In the genomic region with DNA sequence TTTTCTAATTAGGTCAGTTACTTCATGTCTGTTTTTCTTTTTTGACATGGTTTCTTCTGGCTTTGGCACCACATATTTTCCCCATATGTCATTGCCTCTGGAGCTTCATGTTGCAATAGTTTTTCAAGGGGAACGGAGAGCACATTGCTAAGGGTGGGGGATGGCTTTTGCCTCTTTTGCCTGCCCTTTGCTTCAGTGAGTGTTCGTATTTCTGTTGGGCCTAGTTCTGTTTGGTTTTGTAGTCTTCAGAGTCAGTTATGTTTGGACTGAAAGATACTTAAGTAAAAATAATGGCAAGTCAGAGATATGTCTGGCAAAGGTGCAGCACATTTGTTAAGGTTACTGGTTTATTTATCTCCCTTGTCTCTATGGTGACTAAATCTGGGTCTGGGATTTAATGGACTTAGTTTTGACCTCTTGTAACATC, we compare ENCODE assay signal across 14 cellular contexts. TPM values are rescaled to one million over a fixed set of nuclear protein-coding genes. Genes with fewer than 3 reads are reported as not detected.
DNase-seq lines count a peak whose midpoint lies in the region; ATAC-seq, FAIRE-seq and TF ChIP-seq lines count a peak whose summit lies in the region.
"Had no signal": no experiment of that assay in that cellular context is flagged by ENCODE, and none has a peak within 500 bp of the region (broad histone marks: within the 10 kb centered on the region; RNA-seq: fewer than 3 reads in every experiment).

No MANE protein-coding gene starts in this region.

- no peaks in the 10 kb centered on the region for H3K27me3 Mint-ChIP-seq in endodermal cell (ENCODE audit: insufficient read depth)

- WGBS in endodermal cell (ENCODE audit: insufficient coverage in 1 of 2, insufficient read length in 1 of 2), 2 experiments: 83% methylated on average over 2 of the region's 2 CpGs; no CpG with 5 or more reads in 1 of the 2 experiments

- H3K36me3 ChIP-seq in RWPE2 (ENCODE audit: low read depth) (peaks cover 9% of the 10 kb centered on the region; the same call in 1 of the 2 replicates), endodermal cell (ENCODE audit: control insufficient read depth, insufficient read depth, low read length) (no peaks in the 10 kb centered on the region)

- ATAC-seq in RWPE2 (ENCODE audit: low read depth): peak; percentile 85
- ATAC-seq in omental fat pad (ENCODE audit: low FRiP score): peak; percentile 97
- ATAC-seq in HG02884 (IDR thresholded peaks at IDR 0.05; ENCODE audit: unreplicated experiment): no peak
- ATAC-seq: natural killer cell treated with Interleukin-12 subunit alpha and Interleukin-12 subunit beta and Interleukin-15 and Interleukin-18, amount 100 ng/mL, for 72 hours had no signal

- DNase-seq in AG04450 (ENCODE audit: low read depth, low spot score) (peak; percentile 81), RWPE2 (ENCODE audit: low spot score) (no peak), fibroblast of peridontal ligament (ENCODE audit: extremely low read depth) (peak; percentile 95), omental fat pad (ENCODE audit: low spot score) (no peak), activated gamma-delta T cell treated with Interleukin-2 at 50 U/mL for 16 hours (no peak), endodermal cell (no peak), GM19239 (ENCODE audit: insufficient read length, low spot score) (no peak)
- DNase-seq: CD4-positive, CD25-positive, alpha-beta regulatory T cell; NCI-H2227 treated with DMSO at 0.1 percent for 48 hours had no signal

- TF ChIP-seq CTCF in AG04450 (IDR thresholded peaks at IDR 0.05; ENCODE audit: low read depth, low read length) (no peak), RWPE2 (IDR thresholded peaks at IDR 0.05; ENCODE audit: poor library complexity, severe bottlenecking) (no peak), omental fat pad (IDR thresholded peaks at IDR 0.05) (no peak), endodermal cell (conservative IDR thresholded peaks at IDR 0.05) (no peak)

- no peaks in the 10 kb centered on the region for H3K36me3 Mint-ChIP-seq in endodermal cell (ENCODE audit: low read depth)
- H3K36me3 Mint-ChIP-seq: CD4-positive, CD25-positive, alpha-beta regulatory T cell; natural killer cell treated with Interleukin-12 subunit alpha and Interleukin-12 subunit beta and Interleukin-15 and Interleukin-18, amount 100 ng/mL, for 72 hours had no signal

- H3K27ac Mint-ChIP-seq in endodermal cell: no peak overlapping the region
- H3K27ac Mint-ChIP-seq: natural killer cell treated with Interleukin-12 subunit alpha and Interleukin-12 subunit beta and Interleukin-15 and Interleukin-18, amount 100 ng/mL, for 72 hours; T-helper 1 cell treated with Interleukin-12 subunit alpha and Interleukin-12 subunit beta and Interleukin-4 antibody, amounts not matched to agents 30 μg/mL and 1 μg/mL, for 36 hours had no signal

- no peaks in the 10 kb centered on the region for H3K4me1 Mint-ChIP-seq in endodermal cell
- H3K4me1 Mint-ChIP-seq: CD4-positive, CD25-positive, alpha-beta regulatory T cell had no signal

- peaks cover 29% of the 10 kb centered on the region for H3K9me3 Mint-ChIP-seq in endodermal cell
- H3K9me3 Mint-ChIP-seq: CD4-positive, CD25-positive, alpha-beta regulatory T cell; natural killer cell treated with Interleukin-12 subunit alpha and Interleukin-12 subunit beta and Interleukin-15 and Interleukin-18, amount 100 ng/mL, for 72 hours; T-helper 1 cell treated with Interleukin-12 subunit alpha and Interleukin-12 subunit beta and Interleukin-4 antibody, amounts not matched to agents 30 μg/mL and 1 μg/mL, for 36 hours had no signal

- no peak for FAIRE-seq in GM19239 (lab: Jason Lieb, UNC)
- FAIRE-seq: endothelial cell of umbilical vein, GM18507 had no signal

- H3K4me1 ChIP-seq in RWPE2 (ENCODE audit: insufficient read depth, poor library complexity, severe bottlenecking) (peaks cover 14% of the 10 kb centered on the region), endodermal cell (ENCODE audit: control insufficient read depth, insufficient read depth, low read length) (no peaks in the 10 kb centered on the region)

- POLR2A ChIA-PET in AG04450 (lab: Yijun Ruan, JAX): interaction anchor here (0.6 to 1.1 kb wide), 4 partner anchors 9 to 274 kb away, joined by 3 to 5 read pairs (median 3); no protein-coding TSS in a partner anchor

- CTCF ChIA-PET in AG04450 (lab: Charles Lee): interaction anchor here (0.7 to 2.2 kb wide), 2 partner anchors 13 to 33 kb away, joined by 3 to 7 read pairs; no protein-coding TSS in a partner anchor

- no peak overlapping the region for H3K9ac ChIP-seq in endodermal cell (ENCODE audit: extremely low read depth, low read length, poor library complexity, severe bottlenecking)

- no peak overlapping the region for H3K4me3 Mint-ChIP-seq in endodermal cell
- H3K4me3 Mint-ChIP-seq: CD4-positive, CD25-positive, alpha-beta regulatory T cell; natural killer cell treated with Interleukin-12 subunit alpha and Interleukin-12 subunit beta and Interleukin-15 and Interleukin-18, amount 100 ng/mL, for 72 hours; T-helper 1 cell treated with Interleukin-12 subunit alpha and Interleukin-12 subunit beta and Interleukin-4 antibody, amounts not matched to agents 30 μg/mL and 1 μg/mL, for 36 hours had no signal

- H3K4me3 ChIP-seq in AG04450 (ENCODE audit: low read depth, low read length) (no peak overlapping the region), RWPE2 (ENCODE audit: severe bottlenecking) (no peak overlapping the region), endodermal cell (ENCODE audit: low read length) (no peak overlapping the region)

- H3K27ac ChIP-seq in AG04450 (ENCODE audit: low read depth, low read length): peak overlapping the region; percentile 75
- H3K27ac ChIP-seq in RWPE2 (ENCODE audit: poor library complexity, severe bottlenecking): peak overlapping the region; percentile 55
- no peak overlapping the region for H3K27ac ChIP-seq in endodermal cell (ENCODE audit: low read depth, low read length)

- H3K9me3 ChIP-seq in AG04450 (ENCODE audit: control insufficient read depth, insufficient read depth, low read length) (no peaks in the 10 kb centered on the region), RWPE2 (ENCODE audit: severe bottlenecking) (no peaks in the 10 kb centered on the region), endodermal cell (ENCODE audit: control insufficient read depth, low read length) (no peaks in the 10 kb centered on the region)

- H3K27me3 ChIP-seq in AG04450 (ENCODE audit: control insufficient read depth, insufficient read depth, low read length): no peaks in the 10 kb centered on the region
- H3K27me3 ChIP-seq in RWPE2 (ENCODE audit: insufficient read depth, poor library complexity, severe bottlenecking): no peaks in the 10 kb centered on the region
- no peaks in the 10 kb centered on the region for H3K27me3 ChIP-seq in endodermal cell (ENCODE audit: control insufficient read depth, insufficient read depth, low read length, poor library complexity, severe bottlenecking)

RNA-seq across cellular contexts. Expression of gene FHL1, which starts 29.1 kb away (rescaled TPM):
- 144 and 158 TPM in 2 replicates for polyA plus RNA-seq in AG04450 (2011; rRNA removed)
- 107 and 120 TPM in 2 replicates for polyA minus RNA-seq in AG04450 (2011; rRNA and poly(A)+ RNA removed)
- total RNA-seq in omental fat pad (1,000 to 10,000 TPM in 3 of 4 donors, 100 to 1,000 TPM in 1; 361 to 3,943 (median 1,771) TPM), endodermal cell (10 to 100 TPM in 1 of 2 donors, 1 to 10 TPM in 1; 3.7 to 19.3 TPM)
- 67.3 TPM for polyA plus RNA-seq in endodermal cell (2013, experiment 1 of 2)
- 62.2 TPM for polyA plus RNA-seq in endodermal cell (2013, experiment 2 of 2)

Comparison
In these comparisons a context has a peak if more than half of its experiments do, and no peak if none do; other contexts are left out.
1. DNase-seq: peak in AG04450 (single experiment) and fibroblast of peridontal ligament (single experiment); none in RWPE2 (single experiment), omental fat pad (single experiment), activated gamma-delta T cell treated with Interleukin-2 at 50 U/mL for 16 hours (single experiment), endodermal cell (single experiment) and GM19239 (single experiment).
2. RNA of gene FHL1, which starts 29.1 kb away (total RNA-seq): 361 to 3,943 TPM in omental fat pad; 3.7 to 19.3 TPM in endodermal cell; every median in the first group is over 10 times any median in the second.